Comparison of ENCODE assay signal across 15 cellular contexts in genomic region chr12:30517320-30517719, GRCh38.
DNase-seq lines count a peak whose midpoint lies in the region; ATAC-seq and TF ChIP-seq lines count a peak whose summit lies in the region.
"Had no signal": no experiment of that assay in that cellular context is flagged by ENCODE, and none has a peak within 500 bp of the region (broad histone marks: within the 10 kb centered on the region; RNA-seq: fewer than 3 reads in every experiment).

No MANE protein-coding gene starts in this region.

- no peak overlapping the region for H3K27ac ChIP-seq in caudate nucleus (ENCODE audit: low read depth, low read length)
- H3K27ac ChIP-seq: GM23248 had no signal

- intact Hi-C loops in left cardiac atrium (cut with DNase I): loop anchor here in 1 of 2 donors (10.0 kb wide), 1 partner anchor 983 kb away; no protein-coding TSS in a partner anchor
- intact Hi-C loops in cardiac septum (cut with DNase I): loop anchor here (10.0 kb wide), 1 partner anchor 287 kb away; no protein-coding TSS in a partner anchor

- no peak for TF ChIP-seq CTCF in choroid plexus epithelial cell (conservative IDR thresholded peaks at IDR 0.05; ENCODE audit: low read depth, low read length)
- TF ChIP-seq CTCF in progenitor cell of endocrine pancreas (IDR thresholded peaks at IDR 0.05; ENCODE audit: unreplicated experiment): no peak

- DNase-seq in left cardiac atrium (no peak), cardiac septum (ENCODE audit: low spot score) (no peak), choroid plexus epithelial cell (ENCODE audit: low read depth) (peak; percentile 4), progenitor cell of endocrine pancreas (ENCODE audit: low spot score, unreplicated experiment) (no peak), caudate nucleus (lab: John Stamatoyannopoulos, UW) (no peak)
- no peak for DNase-seq in NK-92 treated with Interleukin-12 subunit alpha and Interleukin-12 subunit beta, amount 100 ng/mL, for 24 hours (lab: John Stamatoyannopoulos, UW)
- DNase-seq: ACHN; BE2C; C1 segment of cervical spinal cord; CD4-positive, CD25-positive, alpha-beta regulatory T cell; CD8-positive, alpha-beta memory T cell; COR-L47; DMS 273 treated with DMSO at 0.1 percent for 48 hours; GM23248 had no signal

- peaks cover 21% of the 10 kb centered on the region for H3K4me1 Mint-ChIP-seq in progenitor cell of endocrine pancreas (ENCODE audit: low read depth)
- H3K4me1 Mint-ChIP-seq: CD4-positive, CD25-positive, alpha-beta regulatory T cell; CD8-positive, alpha-beta memory T cell had no signal

- H3K4me3 ChIP-seq in choroid plexus epithelial cell (ENCODE audit: low read depth, low read length): no peak overlapping the region
- H3K4me3 ChIP-seq: GM23248, HAP-1 had no signal

- ATAC-seq in left cardiac atrium: peak; percentile 66 to 77

- H3K27ac Mint-ChIP-seq in progenitor cell of endocrine pancreas: peak overlapping the region; percentile 33
- H3K27ac Mint-ChIP-seq: CD4-positive, CD25-positive, alpha-beta regulatory T cell; CD8-positive, alpha-beta memory T cell had no signal

- no peak overlapping the region for H3K4me3 Mint-ChIP-seq in progenitor cell of endocrine pancreas (ENCODE audit: low read depth)
- H3K4me3 Mint-ChIP-seq: CD4-positive, CD25-positive, alpha-beta regulatory T cell; CD8-positive, alpha-beta memory T cell had no signal

- H3K9me3 Mint-ChIP-seq in progenitor cell of endocrine pancreas (ENCODE audit: low read depth): peaks cover 4% of the 10 kb centered on the region
- H3K9me3 Mint-ChIP-seq: CD8-positive, alpha-beta memory T cell had no signal

- H3K27me3 Mint-ChIP-seq in progenitor cell of endocrine pancreas: no peaks in the 10 kb centered on the region

- peaks cover 2% of the 10 kb centered on the region for H3K36me3 Mint-ChIP-seq in progenitor cell of endocrine pancreas (ENCODE audit: insufficient read depth)
- H3K36me3 Mint-ChIP-seq: CD4-positive, CD25-positive, alpha-beta regulatory T cell; CD8-positive, alpha-beta memory T cell had no signal
